ENCODE assay signal across 18 cellular contexts in genomic region chr5:176772271-176773210, GRCh38. TPM values are rescaled to one million over a fixed set of nuclear protein-coding genes. Genes with fewer than 3 reads are reported as not detected.
DNase-seq lines count a peak whose midpoint lies in the region; ATAC-seq, FAIRE-seq and TF ChIP-seq lines count a peak whose summit lies in the region.
"Had no signal": no experiment of that assay in that cellular context is flagged by ENCODE, and none has a peak within 500 bp of the region (broad histone marks: within the 10 kb centered on the region; RNA-seq: fewer than 3 reads in every experiment).

No MANE protein-coding gene starts in this region.

- 0 out of 5 replicates have a peak, but pooled peaks cover 0 to 2% of the 10 kb centered on the region in 2 experiments for H3K4me1 ChIP-seq in K562 (replicated peaks in 1 of 2; ENCODE audit: control insufficient read depth in 2 of 2, insufficient read depth in 2 of 2, low read length in 2 of 2)

- H3K36me3 ChIP-seq in K562 (ENCODE audit: control insufficient read depth, insufficient read depth, low read length), result no peaks in the 10 kb centered on the region

- CTCF ChIA-PET in K562 (lab: Yijun Ruan, JAX; ENCODE audit: low intra/inter-chr PET ratio), result no interaction called here

- H3K4me3 ChIP-seq in K562, result no peak overlapping the region
- H3K4me3 ChIP-seq: GM12878, GM23248 had no signal

- no peak overlapping the region for H3K9ac ChIP-seq in K562 (ENCODE audit: insufficient read depth in 1 of 2, low read depth in 2 of 2, low read length in 2 of 2)
- H3K9ac ChIP-seq: GM23248 had no signal

- no peak for FAIRE-seq in K562 (lab: Jason Lieb, UNC)
- FAIRE-seq: GM12878, RCC 7860 had no signal

- no peaks in the 10 kb centered on the region for H4K20me1 ChIP-seq in K562 (replicated peaks; ENCODE audit: control insufficient read depth, insufficient read depth, low read length)

- H3K9me3 Mint-ChIP-seq in activated naive CD8-positive, alpha-beta T cell treated with anti-CD3 and anti-CD28 coated beads, Interleukin-2, amount 10 ng/mL, durations not matched to agents 7 days and 5 days, result no peaks in the 10 kb centered on the region
- no peaks in the 10 kb centered on the region for H3K9me3 Mint-ChIP-seq in activated naive CD8-positive, alpha-beta T cell treated with anti-CD3 and anti-CD28 coated beads for 36 hours
- H3K9me3 Mint-ChIP-seq in type B pancreatic cell, result no peaks in the 10 kb centered on the region
- no peaks in the 10 kb centered on the region for H3K9me3 Mint-ChIP-seq in stimulated activated effector memory CD8-positive, alpha-beta T cell treated with anti-CD3 and anti-CD28 coated beads, Interleukin-12 subunit alpha, Interleukin-12 subunit beta, amount 100 ng/mL, for 72 hours

- no peaks in the 10 kb centered on the region for H3K79me2 ChIP-seq in K562 (ENCODE audit: control insufficient read depth, insufficient read depth, low read length)

- no peaks in the 10 kb centered on the region for H3K9me1 ChIP-seq in K562 (ENCODE audit: control insufficient read depth, insufficient read depth, low read length)

- DNase-seq in activated naive CD8-positive, alpha-beta T cell treated with anti-CD3 and anti-CD28 coated beads, Interleukin-2, amount 10 ng/mL, durations not matched to agents 7 days and 5 days, result peak; percentile 3
- no peak for DNase-seq in activated naive CD8-positive, alpha-beta T cell treated with anti-CD3 and anti-CD28 coated beads for 36 hours
- DNase-seq in K562 (ENCODE audit: extremely low read depth in 1 of 4, low spot score in 3 of 4), result no peak
- peak; percentile 77 for DNase-seq in mesenteric fat pad (ENCODE audit: low spot score)
- DNase-seq in type B pancreatic cell (ENCODE audit: extremely low spot score, unreplicated experiment), result peak; percentile 20
- DNase-seq in cortex of kidney (lab: John Stamatoyannopoulos, UW), result no peak
- DNase-seq in SK-N-DZ (ENCODE audit: low spot score), result no peak
- DNase-seq in stimulated activated effector memory CD8-positive, alpha-beta T cell treated with anti-CD3 and anti-CD28 coated beads, Interleukin-12 subunit alpha, Interleukin-12 subunit beta, amount 100 ng/mL, for 72 hours (ENCODE audit: low spot score in 2 of 2), result no peak
- DNase-seq: DMS 273 treated with DMSO at 0.1 percent for 48 hours, GDM1, GM23248, KG1, NCI-H1048, NCI-H146, Right ventricle myocardium superior had no signal

- no peaks in the 10 kb centered on the region for H3K4me1 Mint-ChIP-seq in activated naive CD8-positive, alpha-beta T cell treated with anti-CD3 and anti-CD28 coated beads, Interleukin-2, amount 10 ng/mL, durations not matched to agents 7 days and 5 days
- no peaks in the 10 kb centered on the region for H3K4me1 Mint-ChIP-seq in activated naive CD8-positive, alpha-beta T cell treated with anti-CD3 and anti-CD28 coated beads for 36 hours
- peaks cover 4% of the 10 kb centered on the region for H3K4me1 Mint-ChIP-seq in type B pancreatic cell (ENCODE audit: unreplicated experiment)
- H3K4me1 Mint-ChIP-seq in stimulated activated effector memory CD8-positive, alpha-beta T cell treated with anti-CD3 and anti-CD28 coated beads, Interleukin-12 subunit alpha, Interleukin-12 subunit beta, amount 100 ng/mL, for 72 hours, result no peaks in the 10 kb centered on the region

- ATAC-seq in activated naive CD8-positive, alpha-beta T cell treated with anti-CD3 and anti-CD28 coated beads, Interleukin-2, amount 10 ng/mL, durations not matched to agents 7 days and 5 days (ENCODE audit: low read depth), result no peak
- no peak for ATAC-seq in K562
- no peak for ATAC-seq in stimulated activated effector memory CD8-positive, alpha-beta T cell treated with anti-CD3 and anti-CD28 coated beads, Interleukin-12 subunit alpha, Interleukin-12 subunit beta, amount 100 ng/mL, for 72 hours
- ATAC-seq: GM12878 had no signal

- POLR2A ChIA-PET in activated naive CD8-positive, alpha-beta T cell treated with anti-CD3 and anti-CD28 coated beads, Interleukin-2, amount 10 ng/mL, durations not matched to agents 7 days and 5 days (lab: Charles Lee), result no interaction called here
- POLR2A ChIA-PET in K562 (lab: Yijun Ruan, JAX), result interaction anchor here (1.1 to 1.2 kb wide), 2 partner anchors 11 to 19 kb away, joined by 3 to 4 read pairs; no protein-coding TSS in a partner anchor

- H3K4me3 Mint-ChIP-seq in activated naive CD8-positive, alpha-beta T cell treated with anti-CD3 and anti-CD28 coated beads, Interleukin-2, amount 10 ng/mL, durations not matched to agents 7 days and 5 days, result no peak overlapping the region
- H3K4me3 Mint-ChIP-seq in activated naive CD8-positive, alpha-beta T cell treated with anti-CD3 and anti-CD28 coated beads for 36 hours, result no peak overlapping the region
- H3K4me3 Mint-ChIP-seq in type B pancreatic cell, result no peak overlapping the region
- no peak overlapping the region for H3K4me3 Mint-ChIP-seq in stimulated activated effector memory CD8-positive, alpha-beta T cell treated with anti-CD3 and anti-CD28 coated beads, Interleukin-12 subunit alpha, Interleukin-12 subunit beta, amount 100 ng/mL, for 72 hours

- no TSS peak for BruUV-seq in K562 (replicated peaks; lab: Mats Ljungman, UMichigan)

- H3K9me3 ChIP-seq in K562 (replicated peaks; ENCODE audit: control insufficient read depth, insufficient read depth, low read depth, low read length), result no peaks in the 10 kb centered on the region

- TF ChIP-seq EP300 in K562 (IDR thresholded peaks at IDR 0.05; ENCODE audit: low read length), result no peak

- intact Hi-C loops in K562 (cut with micrococcal nuclease), result no loop called here

- no peak for TF ChIP-seq CTCF in K562 (IDR thresholded peaks at IDR 0.05 in 2 of 3, conservative IDR thresholded peaks at IDR 0.05 in 1 of 3; ENCODE audit: insufficient read depth in 2 of 3, low read depth in 1 of 3, low read length in 3 of 3)
- no peak for TF ChIP-seq CTCF in type B pancreatic cell (conservative IDR thresholded peaks at IDR 0.05)

- no peak for TF ChIP-seq RAD21 in K562 (CRISPR knock-in tag; conservative IDR thresholded peaks at IDR 0.05 in 1 of 2, IDR thresholded peaks at IDR 0.05 in 1 of 2)

- H3K36me3 Mint-ChIP-seq in activated naive CD8-positive, alpha-beta T cell treated with anti-CD3 and anti-CD28 coated beads, Interleukin-2, amount 10 ng/mL, durations not matched to agents 7 days and 5 days, result no peaks in the 10 kb centered on the region
- no peaks in the 10 kb centered on the region for H3K36me3 Mint-ChIP-seq in activated naive CD8-positive, alpha-beta T cell treated with anti-CD3 and anti-CD28 coated beads for 36 hours
- no peaks in the 10 kb centered on the region for H3K36me3 Mint-ChIP-seq in type B pancreatic cell
- no peaks in the 10 kb centered on the region for H3K36me3 Mint-ChIP-seq in stimulated activated effector memory CD8-positive, alpha-beta T cell treated with anti-CD3 and anti-CD28 coated beads, Interleukin-12 subunit alpha, Interleukin-12 subunit beta, amount 100 ng/mL, for 72 hours

- H3K27ac ChIP-seq in K562 (ENCODE audit: extremely low read depth, low read depth, low read length), result no peak overlapping the region
- H3K27ac ChIP-seq: C4-2B, GM23248 had no signal

- in situ Hi-C loops in K562 (cut with MboI), result no loop called here

- peaks cover 8% of the 10 kb centered on the region for H3K27me3 Mint-ChIP-seq in activated naive CD8-positive, alpha-beta T cell treated with anti-CD3 and anti-CD28 coated beads, Interleukin-2, amount 10 ng/mL, durations not matched to agents 7 days and 5 days
- peaks cover 42% of the 10 kb centered on the region for H3K27me3 Mint-ChIP-seq in activated naive CD8-positive, alpha-beta T cell treated with anti-CD3 and anti-CD28 coated beads for 36 hours
- H3K27me3 Mint-ChIP-seq in type B pancreatic cell, result peaks cover 36% of the 10 kb centered on the region

- WGBS in K562 (ENCODE audit: insufficient coverage, low coverage, missing lambda C conversion rate), result 0% methylated on average over 13 of the region's 13 CpGs

- no peak overlapping the region for H2AFZ ChIP-seq in K562 (ENCODE audit: low read depth, low read length)
- H2AFZ ChIP-seq: GM23248 had no signal

- no peak for TF ChIP-seq POLR2A in K562 (conservative IDR thresholded peaks at IDR 0.05)

- peaks cover 36 to 67% of the 10 kb centered on the region in 2 experiments; a peak in 4 of 5 replicates for H3K27me3 ChIP-seq in K562 (ENCODE audit: control insufficient read depth in 2 of 2, insufficient read depth in 2 of 2, low read length in 2 of 2)

- no peak overlapping the region for H3K27ac Mint-ChIP-seq in activated naive CD8-positive, alpha-beta T cell treated with anti-CD3 and anti-CD28 coated beads, Interleukin-2, amount 10 ng/mL, durations not matched to agents 7 days and 5 days
- H3K27ac Mint-ChIP-seq in activated naive CD8-positive, alpha-beta T cell treated with anti-CD3 and anti-CD28 coated beads for 36 hours, result no peak overlapping the region
- no peak overlapping the region for H3K27ac Mint-ChIP-seq in type B pancreatic cell
- H3K27ac Mint-ChIP-seq in stimulated activated effector memory CD8-positive, alpha-beta T cell treated with anti-CD3 and anti-CD28 coated beads, Interleukin-12 subunit alpha, Interleukin-12 subunit beta, amount 100 ng/mL, for 72 hours, result no peak overlapping the region

- H3K4me2 ChIP-seq in K562 (ENCODE audit: insufficient read depth, low read length), result no peak overlapping the region

RNA-seq across cellular contexts. Expression of gene UNC5A, which starts 37.8 kb away (rescaled TPM):
- total RNA-seq in activated naive CD8-positive, alpha-beta T cell treated with anti-CD3 and anti-CD28 coated beads, Interleukin-2, amount 10 ng/mL, durations not matched to agents 7 days and 5 days, result not detected
- not detected for total RNA-seq in activated naive CD8-positive, alpha-beta T cell treated with anti-CD3 and anti-CD28 coated beads for 36 hours
- not detected in 2 replicates for total RNA-seq in K562 (2011; cell fraction: chromatin; rRNA removed; ENCODE audit: low replicate concordance)
- not detected in 2 replicates for total RNA-seq in K562 (2011; cell fraction: nucleolus; rRNA removed)
- total RNA-seq in K562 (2011; cell fraction: nucleoplasm; rRNA removed), result not detected in 2 replicates
- not detected in 2 replicates for total RNA-seq in K562 (2014; rRNA removed)
- total RNA-seq in K562 (2014; rRNA removed; fragmentation: Illumina TruSeq; extraction: Trizol), result not detected in 2 replicates
- total RNA-seq in K562 (2015; rRNA removed; fragmentation: Illumina TruSeq; extraction: Trizol), result not detected in 2 replicates
- not detected in 2 replicates for total RNA-seq in K562 (2021)
- polyA plus RNA-seq in K562 (2011; rRNA removed), result not detected in 2 replicates
- 0.03 TPM in 1 of 2 replicates, not detected in the other for polyA plus RNA-seq in K562 (2011; cell fraction: cytosol; rRNA removed)
- polyA plus RNA-seq in K562 (2011; cell fraction: nucleus; rRNA removed), result not detected in 2 replicates
- polyA plus RNA-seq in K562 (2012), result 0.06 TPM in 1 of 2 replicates, not detected in the other
- polyA plus RNA-seq in K562 (2014; fragmentation: Illumina TruSeq; extraction: Trizol), result not detected in 2 replicates
- polyA plus RNA-seq in K562 (2014; fragmentation: Nextera tagmentation; extraction: Ambion mirVana), result not detected
- polyA plus RNA-seq in K562 (2014; rRNA removed), result not detected in 2 replicates
- polyA minus RNA-seq in K562 (2011; rRNA and poly(A)+ RNA removed), result not detected in 2 replicates
- polyA minus RNA-seq in K562 (2011; cell fraction: cytosol; rRNA and poly(A)+ RNA removed), result not detected in 2 replicates
- not detected in 2 replicates for polyA minus RNA-seq in K562 (2011; cell fraction: nucleus; rRNA and poly(A)+ RNA removed)
- total RNA-seq in mesenteric fat pad, result 0.29 TPM
- 1.4 and 1.7 TPM in 2 replicates for total RNA-seq in type B pancreatic cell (ENCODE audit: low replicate concordance)
- 15.2 and 18.6 TPM in 2 replicates for polyA plus RNA-seq in SK-N-DZ (2014; cell fraction: cytosol; rRNA removed)
- polyA plus RNA-seq in SK-N-DZ (2014; cell fraction: nucleus; rRNA removed), result 9.0 and 16.8 TPM in 2 replicates
- total RNA-seq: GM12878, GM23248 had no signal
- polyA plus RNA-seq: GM12878, GM23248 had no signal

Comparison
In these comparisons a context has a peak if more than half of its experiments do, and no peak if none do; other contexts are left out.
1. DNase-seq: peak in activated naive CD8-positive, alpha-beta T cell treated with anti-CD3 and anti-CD28 coated beads, Interleukin-2, amount 10 ng/mL, durations not matched to agents 7 days and 5 days (single experiment), mesenteric fat pad (single experiment) and type B pancreatic cell (single experiment); none in activated naive CD8-positive, alpha-beta T cell treated with anti-CD3 and anti-CD28 coated beads for 36 hours (single experiment), K562 (0 of 4), cortex of kidney (single experiment), SK-N-DZ (single experiment) and stimulated activated effector memory CD8-positive, alpha-beta T cell treated with anti-CD3 and anti-CD28 coated beads, Interleukin-12 subunit alpha, Interleukin-12 subunit beta, amount 100 ng/mL, for 72 hours (0 of 2).